In genomic region chr13:113650731-113651148, GRCh38 we compare ENCODE assay signal across 18 cellular contexts. TPM values are rescaled to one million over a fixed set of nuclear protein-coding genes. Genes with fewer than 3 reads are reported as not detected.
DNase-seq lines count a peak whose midpoint lies in the region; ATAC-seq and TF ChIP-seq lines count a peak whose summit lies in the region.
"Had no signal": no experiment of that assay in that cellular context is flagged by ENCODE, and none has a peak within 500 bp of the region (broad histone marks: within the 10 kb centered on the region; RNA-seq: fewer than 3 reads in every experiment).

No MANE protein-coding gene starts in this region.

- POLR2A ChIA-PET in GM10248 (lab: Yijun Ruan, JAX): no interaction called here

- in situ Hi-C loops in transverse colon (cut with MboI; ENCODE audit: low pct_ligation_motif_present in 1 of 4, low pct_unique_long_range_greater_than_20kb in 1 of 4, low sequenced_read_pairs in 3 of 4): no loop called here

- no peak for ATAC-seq in left ventricle myocardium superior
- ATAC-seq in HG02938 (IDR thresholded peaks at IDR 0.05; ENCODE audit: unreplicated experiment): no peak
- ATAC-seq: Panc1 had no signal

- no peaks in the 10 kb centered on the region for H3K36me3 ChIP-seq in left ventricle myocardium inferior
- no peaks in the 10 kb centered on the region for H3K36me3 ChIP-seq in transverse colon
- H3K36me3 ChIP-seq: BLaER1 treated with 17β-estradiol and CSF1 and Interleukin-3, amounts not matched to agents 10 nM and 100 nM; HAP-1; SJCRH30 had no signal

- no peak overlapping the region for H3K4me3 ChIP-seq in left ventricle myocardium inferior
- no peak overlapping the region for H3K4me3 ChIP-seq in coronary artery
- H3K4me3 ChIP-seq in transverse colon: no peak overlapping the region
- H3K4me3 ChIP-seq: BLaER1 treated with 17β-estradiol and CSF1 and Interleukin-3, amounts not matched to agents 10 nM and 100 nM; HAP-1; SJCRH30 had no signal

- CTCF ChIA-PET in GM10248 (lab: Yijun Ruan, JAX): interaction anchor here (0.7 to 2.1 kb wide), 2 partner anchors 13 to 16 kb away, joined by 3 to 7 read pairs; partner anchors contain the start of gene GRK1

- TF ChIP-seq CTCF in left ventricle myocardium inferior (IDR thresholded peaks at IDR 0.05; ENCODE audit: borderline replicate concordance): no peak
- TF ChIP-seq CTCF in coronary artery (IDR thresholded peaks at IDR 0.05): no peak
- TF ChIP-seq CTCF in transverse colon (IDR thresholded peaks at IDR 0.05): no peak
- no peak for TF ChIP-seq CTCF in GM10248 (IDR thresholded peaks at IDR 0.05; ENCODE audit: control extremely low read depth, extremely low read depth, low read depth, missing control alignments)

- peaks cover 20% of the 10 kb centered on the region for H3K4me1 ChIP-seq in left ventricle myocardium inferior
- peaks cover 10 to 25% (median 17%) of the 10 kb centered on the region in 4 donors for H3K4me1 ChIP-seq in transverse colon
- H3K4me1 ChIP-seq: HAP-1, SJCRH30 had no signal

- intact Hi-C loops in left ventricle myocardium inferior (cut with micrococcal nuclease) (no loop called here), left ventricle myocardium superior (cut with micrococcal nuclease) (no loop called here), transverse colon (cut with DNase I; ENCODE audit: low total_unique reads) (no loop called here)

- H3K9me3 ChIP-seq in left ventricle myocardium inferior (replicated peaks): no peaks in the 10 kb centered on the region
- no peaks in the 10 kb centered on the region for H3K9me3 ChIP-seq in transverse colon
- H3K9me3 ChIP-seq: BLaER1 treated with 17β-estradiol and CSF1 and Interleukin-3, amounts not matched to agents 10 nM and 100 nM; HAP-1; SJCRH30 had no signal

- TF ChIP-seq POLR2A in transverse colon (IDR thresholded peaks at IDR 0.05): no peak

- WGBS in transverse colon (ENCODE audit: low coverage in 1 of 2), 2 donors: 95 to 100% methylated on average over 12 to 16 of the region's 16 CpGs

- no peaks in the 10 kb centered on the region for H3K27me3 ChIP-seq in left ventricle myocardium inferior (ENCODE audit: low read depth)
- H3K27me3 ChIP-seq in transverse colon: no peaks in the 10 kb centered on the region
- H3K27me3 ChIP-seq: SJCRH30 had no signal

- H3K27ac ChIP-seq in left ventricle myocardium inferior (replicated peaks) (no peak overlapping the region), coronary artery (no peak overlapping the region), transverse colon (no peak overlapping the region)
- H3K27ac ChIP-seq: BLaER1 treated with 17β-estradiol and CSF1 and Interleukin-3, amounts not matched to agents 10 nM and 100 nM; SJCRH30 had no signal

- DNase-seq in left ventricle myocardium inferior (peak; percentile 10), left ventricle myocardium superior (no peak), coronary artery (ENCODE audit: low spot score) (peak; percentile 36), mesenteric fat pad (ENCODE audit: low spot score) (peak; percentile 78), transverse colon (peak; percentile 5), HCEC 1CT (no peak), GM10248 (ENCODE audit: extremely low spot score) (no peak)
- DNase-seq: IMR-90, Kasumi-1, NCI-H1930, NCI-H2171 treated with DMSO at 0.1 percent for 48 hours, NCI-H82 had no signal

- TF ChIP-seq EP300 in transverse colon (IDR thresholded peaks at IDR 0.05; ENCODE audit: low read depth): no peak

RNA-seq across cellular contexts. Expression of gene ATP4B, which starts 7.3 kb away (rescaled TPM):
- total RNA-seq in left ventricle myocardium inferior: not detected
- not detected for total RNA-seq in left ventricle myocardium superior
- not detected for total RNA-seq in mesenteric fat pad
- not detected for total RNA-seq in transverse colon
- total RNA-seq: IMR-90, NCI-H460, SJCRH30 had no signal

RNA-seq across cellular contexts. Expression of gene GRK1, which starts 16.3 kb away (rescaled TPM):
- total RNA-seq in left ventricle myocardium inferior (0.85 TPM), left ventricle myocardium superior (0.42 TPM), mesenteric fat pad (not detected), transverse colon (not detected)
- total RNA-seq: IMR-90, NCI-H460, SJCRH30 had no signal

Comparison
In these comparisons a context has a peak if more than half of its experiments do, and no peak if none do; other contexts are left out.
1. DNase-seq: peak in left ventricle myocardium inferior (single experiment), coronary artery (single experiment), mesenteric fat pad (single experiment) and transverse colon (single experiment); none in left ventricle myocardium superior (single experiment), HCEC 1CT (single experiment) and GM10248 (single experiment).